In the genomic region with DNA sequence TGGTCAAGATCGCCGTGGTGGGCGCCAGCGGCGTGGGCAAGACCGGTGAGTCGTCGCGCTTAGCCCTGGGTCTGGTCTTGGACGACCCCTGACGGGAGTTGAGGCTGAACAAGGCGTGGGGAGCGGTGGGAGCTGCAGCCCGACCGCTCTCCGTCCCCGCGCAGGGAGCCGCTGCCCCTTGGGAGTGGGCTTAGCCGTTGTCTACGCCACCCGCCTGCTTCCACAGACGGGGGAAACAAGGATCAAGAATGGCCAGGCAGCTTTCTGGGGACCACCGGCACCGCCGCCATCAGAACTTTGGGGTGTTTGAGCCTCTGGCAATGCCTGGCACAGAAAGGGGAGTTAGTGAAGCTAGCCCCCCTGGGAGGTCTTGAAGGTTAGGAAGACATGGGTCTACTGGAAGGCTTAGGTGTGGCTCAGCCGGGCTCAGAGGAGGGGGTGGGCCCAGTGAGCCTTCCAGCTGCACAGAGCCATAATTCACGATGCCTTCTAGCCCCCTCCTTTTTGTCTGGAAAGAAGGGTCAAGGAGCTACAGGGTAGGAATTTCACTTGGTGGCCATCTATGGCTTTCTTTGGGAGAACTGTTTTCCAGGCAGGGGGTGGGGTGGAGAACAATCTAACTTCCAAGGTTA, we compare ENCODE assay signal across 8 cellular contexts. TPM values are rescaled to one million over a fixed set of nuclear protein-coding genes. Genes with fewer than 3 reads are reported as not detected.
A peak's percentile ranks its signal among the peaks of the same experiment; 100 is the strongest.
DNase-seq lines count a peak whose midpoint lies in the region; ATAC-seq lines count a peak whose summit lies in the region.

No MANE protein-coding gene starts in this region.

- H3K9me3 Mint-ChIP-seq in activated T-helper 1 cell treated with anti-CD3 and anti-CD28 coated beads, Interleukin-12 subunit alpha, Interleukin-12 subunit beta, Interleukin-2, Interleukin-4 antibody, amounts not matched to agents 30 ng/mL and 10 ng/mL and 1 ng/mL, durations not matched to agents 14 hours and 24 hours and 36 hours = no peaks in the 10 kb centered on the region
- peaks cover 0 to 4% (median 0%) of the 10 kb centered on the region in 6 donors for H3K9me3 Mint-ChIP-seq in immature natural killer cell

- DNase-seq in NCI-H82 (lab: John Stamatoyannopoulos, UW) = peak; percentile 45
- no peak for DNase-seq in NCI-H82 treated with DMSO at 0.1 percent for 48 hours (lab: John Stamatoyannopoulos, UW; ENCODE audit: unreplicated experiment)
- no peak for DNase-seq in activated T-helper 1 cell treated with anti-CD3 and anti-CD28 coated beads, Interleukin-12 subunit alpha, Interleukin-12 subunit beta, Interleukin-2, Interleukin-4 antibody, amounts not matched to agents 30 ng/mL and 10 ng/mL and 1 ng/mL, durations not matched to agents 14 hours and 24 hours and 36 hours (ENCODE audit: low spot score)
- DNase-seq in immature natural killer cell = no peak
- DNase-seq in NCI-H2107 treated with DMSO at 0.1 percent for 48 hours (lab: John Stamatoyannopoulos, UW; ENCODE audit: unreplicated experiment) = no peak
- DNase-seq in SIG-M5 (lab: John Stamatoyannopoulos, UW) = no peak

- H3K27me3 ChIP-seq in subcutaneous abdominal adipose tissue (ENCODE audit: control insufficient read depth in 5 of 5, insufficient read depth in 4 of 5, low read length in 5 of 5) = peaks cover 0 to 18% (median 9%) of the 10 kb centered on the region in 5 donors

- no peak for ATAC-seq in HG02642 (IDR thresholded peaks at IDR 0.05; ENCODE audit: poor library complexity, unreplicated experiment)

- H3K4me1 ChIP-seq in subcutaneous abdominal adipose tissue (ENCODE audit: control insufficient read depth in 5 of 5, insufficient read depth in 5 of 5, low read length in 5 of 5) = peaks cover 2 to 27% (median 25%) of the 10 kb centered on the region in 5 donors

- peak overlapping the region in 4 of 5 donors; percentile 70 to 88 (median 80) for H3K4me3 ChIP-seq in subcutaneous abdominal adipose tissue (ENCODE audit: low read depth in 1 of 5, low read length in 5 of 5)

- peak overlapping the region; percentile 39 for H3K4me3 Mint-ChIP-seq in activated T-helper 1 cell treated with anti-CD3 and anti-CD28 coated beads, Interleukin-12 subunit alpha, Interleukin-12 subunit beta, Interleukin-2, Interleukin-4 antibody, amounts not matched to agents 30 ng/mL and 10 ng/mL and 1 ng/mL, durations not matched to agents 14 hours and 24 hours and 36 hours
- peak overlapping the region; percentile 62 to 89 (median 84) for H3K4me3 Mint-ChIP-seq in immature natural killer cell

- peaks cover 36% of the 10 kb centered on the region for H3K27me3 Mint-ChIP-seq in activated T-helper 1 cell treated with anti-CD3 and anti-CD28 coated beads, Interleukin-12 subunit alpha, Interleukin-12 subunit beta, Interleukin-2, Interleukin-4 antibody, amounts not matched to agents 30 ng/mL and 10 ng/mL and 1 ng/mL, durations not matched to agents 14 hours and 24 hours and 36 hours (ENCODE audit: insufficient read depth)
- peaks cover 6 to 29% (median 12%) of the 10 kb centered on the region in 3 donors for H3K27me3 Mint-ChIP-seq in immature natural killer cell (ENCODE audit: low read depth in 3 of 3)

- intact Hi-C loops in activated T-helper 1 cell treated with anti-CD3 and anti-CD28 coated beads, Interleukin-12 subunit alpha, Interleukin-12 subunit beta, Interleukin-2, Interleukin-4 antibody, amounts not matched to agents 30 ng/mL and 10 ng/mL and 1 ng/mL, durations not matched to agents 14 hours and 24 hours and 36 hours (cut with micrococcal nuclease) = loop anchor here (1.0 to 5.0 kb wide), 6 partner anchors 120 to 1020 kb away; a partner anchor contains a TSS

- H3K27ac Mint-ChIP-seq in activated T-helper 1 cell treated with anti-CD3 and anti-CD28 coated beads, Interleukin-12 subunit alpha, Interleukin-12 subunit beta, Interleukin-2, Interleukin-4 antibody, amounts not matched to agents 30 ng/mL and 10 ng/mL and 1 ng/mL, durations not matched to agents 14 hours and 24 hours and 36 hours = no peak overlapping the region
- H3K27ac Mint-ChIP-seq in immature natural killer cell = no peak overlapping the region

- no peaks in the 10 kb centered on the region for H3K36me3 Mint-ChIP-seq in activated T-helper 1 cell treated with anti-CD3 and anti-CD28 coated beads, Interleukin-12 subunit alpha, Interleukin-12 subunit beta, Interleukin-2, Interleukin-4 antibody, amounts not matched to agents 30 ng/mL and 10 ng/mL and 1 ng/mL, durations not matched to agents 14 hours and 24 hours and 36 hours (ENCODE audit: low read depth)
- H3K36me3 Mint-ChIP-seq in immature natural killer cell = no peaks in the 10 kb centered on the region

- peak overlapping the region in 2 of 5 donors; percentile 39 to 57 for H3K9ac ChIP-seq in subcutaneous abdominal adipose tissue (ENCODE audit: low read length in 5 of 5)

- peaks cover 12% of the 10 kb centered on the region for H3K4me1 Mint-ChIP-seq in activated T-helper 1 cell treated with anti-CD3 and anti-CD28 coated beads, Interleukin-12 subunit alpha, Interleukin-12 subunit beta, Interleukin-2, Interleukin-4 antibody, amounts not matched to agents 30 ng/mL and 10 ng/mL and 1 ng/mL, durations not matched to agents 14 hours and 24 hours and 36 hours (ENCODE audit: low read depth)
- peaks cover 12% of the 10 kb centered on the region in 2 donors for H3K4me1 Mint-ChIP-seq in immature natural killer cell

- peaks cover 4 to 11% (median 10%) of the 10 kb centered on the region in 5 donors for H3K9me3 ChIP-seq in subcutaneous abdominal adipose tissue (ENCODE audit: control insufficient read depth in 5 of 5, low read length in 5 of 5)

- no peaks in the 10 kb centered on the region for H3K36me3 ChIP-seq in subcutaneous abdominal adipose tissue (ENCODE audit: control insufficient read depth in 5 of 5, insufficient read depth in 5 of 5, low read length in 5 of 5)

- no peak overlapping the region for H3K27ac ChIP-seq in subcutaneous abdominal adipose tissue (ENCODE audit: low read depth, low read length)

RNA-seq across cellular contexts. Expression of a gene that starts 0.6 kb away (rescaled TPM):
- 1.6 and 2.3 TPM in 2 replicates for total RNA-seq in activated T-helper 1 cell treated with anti-CD3 and anti-CD28 coated beads, Interleukin-12 subunit alpha, Interleukin-12 subunit beta, Interleukin-2, Interleukin-4 antibody, amounts not matched to agents 30 ng/mL and 10 ng/mL and 1 ng/mL, durations not matched to agents 14 hours and 24 hours and 36 hours
- polyA plus RNA-seq in immature natural killer cell = under 1 TPM in 1 of 3 donors, not detected in 2; 0.37 TPM
